ENCODE assay signal across 9 cellular contexts in genomic region chr4:92303621-92304027, GRCh38. TPM values are rescaled to one million over a fixed set of nuclear protein-coding genes. Genes with fewer than 3 reads are reported as not detected.
DNase-seq lines count a peak whose midpoint lies in the region; ATAC-seq and TF ChIP-seq lines count a peak whose summit lies in the region.
"Had no signal": no experiment of that assay in that cellular context is flagged by ENCODE, and none has a peak within 500 bp of the region (broad histone marks: within the 10 kb centered on the region; RNA-seq: fewer than 3 reads in every experiment).

TSS of gene GRID2 (plus strand) at chr4:92303966.

- no peak within 1 kb of the TSS for H3K27ac Mint-ChIP-seq in activated CD8-positive, alpha-beta T cell treated with anti-CD3 and anti-CD28 coated beads, Interleukin-2, amount 10 ng/mL, durations not matched to agents 7 days and 5 days
- no peak within 1 kb of the TSS for H3K27ac Mint-ChIP-seq in activated naive CD8-positive, alpha-beta T cell treated with anti-CD3 and anti-CD28 coated beads for 36 hours

- no peaks in the 10 kb centered on the region for H3K4me1 ChIP-seq in KMS-11 (ENCODE audit: low read depth, poor library complexity, severe bottlenecking)
- H3K4me1 ChIP-seq in lower lobe of right lung, result peaks cover 17% of the 10 kb centered on the region

- ATAC-seq in lower lobe of right lung, result peak in 1 of 2 donors; percentile 30
- ATAC-seq in activated CD8-positive, alpha-beta T cell treated with anti-CD3 and anti-CD28 coated beads, Interleukin-2, amount 10 ng/mL, durations not matched to agents 7 days and 5 days, result no peak
- ATAC-seq in GM19467 (IDR thresholded peaks at IDR 0.05; ENCODE audit: unreplicated experiment), result no peak
- no peak for ATAC-seq in HG02759 (IDR thresholded peaks at IDR 0.05; ENCODE audit: unreplicated experiment)

- H3K4me3 ChIP-seq in KMS-11 (IDR thresholded peaks at IDR 0.05; ENCODE audit: insufficient read depth, low read depth, low read length) (no peak within 1 kb of the TSS), lower lobe of right lung (peak within 1 kb of the TSS; percentile 18)

- TF ChIP-seq CTCF in KMS-11 (conservative IDR thresholded peaks at IDR 0.05; ENCODE audit: low read depth, low read length) (no peak), lower lobe of right lung (IDR thresholded peaks at IDR 0.05) (no peak)

- peak within 1 kb of the TSS; percentile 18; the same call in 1 of the 2 replicates for H3K4me2 ChIP-seq in KMS-11

- CTCF ChIA-PET in activated CD8-positive, alpha-beta T cell treated with anti-CD3 and anti-CD28 coated beads, Interleukin-2, amount 10 ng/mL, durations not matched to agents 7 days and 5 days (lab: Charles Lee), result no interaction called here

- peaks cover 30% of the 10 kb centered on the region for H3K27me3 Mint-ChIP-seq in activated CD8-positive, alpha-beta T cell treated with anti-CD3 and anti-CD28 coated beads, Interleukin-2, amount 10 ng/mL, durations not matched to agents 7 days and 5 days (ENCODE audit: low read depth)
- H3K27me3 Mint-ChIP-seq in activated naive CD8-positive, alpha-beta T cell treated with anti-CD3 and anti-CD28 coated beads for 36 hours, result peaks cover 58% of the 10 kb centered on the region

- H3K4me3 Mint-ChIP-seq in activated CD8-positive, alpha-beta T cell treated with anti-CD3 and anti-CD28 coated beads, Interleukin-2, amount 10 ng/mL, durations not matched to agents 7 days and 5 days, result no peak within 1 kb of the TSS
- no peak within 1 kb of the TSS for H3K4me3 Mint-ChIP-seq in activated naive CD8-positive, alpha-beta T cell treated with anti-CD3 and anti-CD28 coated beads for 36 hours

- POLR2A ChIA-PET in activated CD8-positive, alpha-beta T cell treated with anti-CD3 and anti-CD28 coated beads, Interleukin-2, amount 10 ng/mL, durations not matched to agents 7 days and 5 days (lab: Charles Lee), result no interaction called here

- intact Hi-C loops in lower lobe of right lung (cut with DNase I), result no loop called here

- no peaks in the 10 kb centered on the region for H3K79me2 ChIP-seq in KMS-11 (ENCODE audit: insufficient read depth, low read depth)

- no peaks in the 10 kb centered on the region for H3K9me3 Mint-ChIP-seq in activated CD8-positive, alpha-beta T cell treated with anti-CD3 and anti-CD28 coated beads, Interleukin-2, amount 10 ng/mL, durations not matched to agents 7 days and 5 days (ENCODE audit: insufficient read depth)
- H3K9me3 Mint-ChIP-seq in activated naive CD8-positive, alpha-beta T cell treated with anti-CD3 and anti-CD28 coated beads for 36 hours, result no peaks in the 10 kb centered on the region

- no peaks in the 10 kb centered on the region for H4K20me1 ChIP-seq in KMS-11 (ENCODE audit: insufficient read depth)

- no peaks in the 10 kb centered on the region for H3K9me3 ChIP-seq in lower lobe of right lung
- H3K9me3 ChIP-seq: neutrophil had no signal

- no peaks in the 10 kb centered on the region for H3K36me3 Mint-ChIP-seq in activated CD8-positive, alpha-beta T cell treated with anti-CD3 and anti-CD28 coated beads, Interleukin-2, amount 10 ng/mL, durations not matched to agents 7 days and 5 days (ENCODE audit: low read depth)
- peaks cover 2% of the 10 kb centered on the region for H3K36me3 Mint-ChIP-seq in activated naive CD8-positive, alpha-beta T cell treated with anti-CD3 and anti-CD28 coated beads for 36 hours

- H3K27ac ChIP-seq in KMS-11 (no peak within 1 kb of the TSS), lower lobe of right lung (no peak within 1 kb of the TSS)
- H3K27ac ChIP-seq: neutrophil had no signal

- H3K9ac ChIP-seq in KMS-11, result no peak within 1 kb of the TSS

- H3K27me3 ChIP-seq in KMS-11 (ENCODE audit: insufficient read depth, low read depth) (no peaks in the 10 kb centered on the region), lower lobe of right lung (ENCODE audit: low read depth) (peaks cover 47% of the 10 kb centered on the region)

- DNase-seq in A172 (ENCODE audit: low spot score) (peak; percentile 3), cerebellar cortex (ENCODE audit: low spot score) (peak; percentile 88), lower lobe of right lung (no peak)
- no peak for DNase-seq in activated CD8-positive, alpha-beta T cell treated with anti-CD3 and anti-CD28 coated beads, Interleukin-2, amount 10 ng/mL, durations not matched to agents 7 days and 5 days
- DNase-seq in activated naive CD8-positive, alpha-beta T cell treated with anti-CD3 and anti-CD28 coated beads for 36 hours, result no peak

- no peaks in the 10 kb centered on the region for H3K36me3 ChIP-seq in KMS-11 (ENCODE audit: insufficient read depth)
- no peaks in the 10 kb centered on the region for H3K36me3 ChIP-seq in lower lobe of right lung
- H3K36me3 ChIP-seq: neutrophil had no signal

- peak within 1 kb of the TSS; percentile 74; the same call in 1 of the 2 replicates for H2AFZ ChIP-seq in KMS-11 (ENCODE audit: low read depth)

- H3K4me1 Mint-ChIP-seq in activated CD8-positive, alpha-beta T cell treated with anti-CD3 and anti-CD28 coated beads, Interleukin-2, amount 10 ng/mL, durations not matched to agents 7 days and 5 days (ENCODE audit: low read depth), result peaks cover 5% of the 10 kb centered on the region
- H3K4me1 Mint-ChIP-seq in activated naive CD8-positive, alpha-beta T cell treated with anti-CD3 and anti-CD28 coated beads for 36 hours, result peaks cover 6% of the 10 kb centered on the region

RNA-seq across cellular contexts. Expression of gene GRID2, which starts in this region (rescaled TPM):
- not detected in 2 replicates for total RNA-seq in A172 (2014; rRNA removed; shearing (Covaris generic))
- not detected for total RNA-seq in lower lobe of right lung
- not detected for total RNA-seq in activated CD8-positive, alpha-beta T cell treated with anti-CD3 and anti-CD28 coated beads, Interleukin-2, amount 10 ng/mL, durations not matched to agents 7 days and 5 days
- total RNA-seq in activated naive CD8-positive, alpha-beta T cell treated with anti-CD3 and anti-CD28 coated beads for 36 hours, result not detected

Comparison
In these comparisons a context has a peak if more than half of its experiments do, and no peak if none do; other contexts are left out.
1. Peak in DNase-seq in A172; RNA of the gene not detected or under 1 TPM.